Comparison of ENCODE assay signal across 8 cellular contexts in genomic region chr3:15333099-15333956, GRCh38. TPM values are rescaled to one million over a fixed set of nuclear protein-coding genes. Genes with fewer than 3 reads are reported as not detected.
DNase-seq lines count a peak whose midpoint lies in the region; ATAC-seq, FAIRE-seq and TF ChIP-seq lines count a peak whose summit lies in the region.

No MANE protein-coding gene starts in this region.

- H3K4me2 ChIP-seq in BLaER1 (peak overlapping the region; percentile 99), KMS-11 (peak overlapping the region; percentile 29; the same call in 1 of the 2 replicates)

- peaks cover 24% of the 10 kb centered on the region; the same call in 1 of the 2 replicates for H4K20me1 ChIP-seq in BLaER1
- no peaks in the 10 kb centered on the region for H4K20me1 ChIP-seq in KMS-11 (ENCODE audit: insufficient read depth)

- H3K9me3 ChIP-seq in BLaER1 (no peaks in the 10 kb centered on the region), colonic mucosa (no peaks in the 10 kb centered on the region)

- H3K36me3 Mint-ChIP-seq in naive thymus-derived CD8-positive, alpha-beta T cell, result peaks cover 0 to 10% (median 8%) of the 10 kb centered on the region in 3 donors

- H3K9me3 Mint-ChIP-seq in naive thymus-derived CD8-positive, alpha-beta T cell, result no peaks in the 10 kb centered on the region

- H3K27me3 Mint-ChIP-seq in naive thymus-derived CD8-positive, alpha-beta T cell, result no peaks in the 10 kb centered on the region

- peak overlapping the region; percentile 79 for H2AFZ ChIP-seq in KMS-11 (ENCODE audit: low read depth)

- ATAC-seq in naive thymus-derived CD8-positive, alpha-beta T cell, result no peak
- ATAC-seq in HG03159 (IDR thresholded peaks at IDR 0.05; ENCODE audit: unreplicated experiment), result no peak

- H3K4me1 Mint-ChIP-seq in naive thymus-derived CD8-positive, alpha-beta T cell, result peaks cover 11 to 47% (median 41%) of the 10 kb centered on the region in 4 donors

- intact Hi-C loops in colonic mucosa (cut with DNase I), result loop anchor here (5.0 kb wide), 1 partner anchor 66 kb away; no protein-coding TSS in a partner anchor

- H3K4me1 ChIP-seq in BLaER1 (peaks cover 14% of the 10 kb centered on the region), KMS-11 (ENCODE audit: low read depth, poor library complexity, severe bottlenecking) (peaks cover 5% of the 10 kb centered on the region), colonic mucosa (no peaks in the 10 kb centered on the region)

- DNase-seq in colonic mucosa, result no peak
- DNase-seq in naive thymus-derived CD8-positive, alpha-beta T cell, result no peak
- DNase-seq in SW 1271 (lab: John Stamatoyannopoulos, UW), result no peak
- DNase-seq in urothelium cell line (ENCODE audit: low spot score), result no peak
- no peak for DNase-seq in NCI-H82 (lab: John Stamatoyannopoulos, UW)

- TF ChIP-seq CTCF in KMS-11 (conservative IDR thresholded peaks at IDR 0.05; ENCODE audit: low read depth, low read length) (no peak), colonic mucosa (IDR thresholded peaks at IDR 0.05) (no peak)

- H3K36me3 ChIP-seq in BLaER1, result no peaks in the 10 kb centered on the region
- no peaks in the 10 kb centered on the region for H3K36me3 ChIP-seq in KMS-11 (ENCODE audit: insufficient read depth)
- H3K36me3 ChIP-seq in colonic mucosa, result no peaks in the 10 kb centered on the region

- H3K9ac ChIP-seq in BLaER1 (no peak overlapping the region), KMS-11 (no peak overlapping the region), colonic mucosa (ENCODE audit: low read depth in 2 of 2, low read length in 2 of 2) (peak overlapping the region in 1 of 2 donors; percentile 38)

- peak overlapping the region in 5 of 10 donors; percentile 63 to 93 (median 91) for H3K27ac Mint-ChIP-seq in naive thymus-derived CD8-positive, alpha-beta T cell

- no peaks in the 10 kb centered on the region for H3K79me2 ChIP-seq in KMS-11 (ENCODE audit: insufficient read depth, low read depth)

- no peak overlapping the region for H3K27ac ChIP-seq in BLaER1
- no peak overlapping the region for H3K27ac ChIP-seq in KMS-11
- no peak overlapping the region for H3K27ac ChIP-seq in colonic mucosa

- no peak for FAIRE-seq in urothelium cell line (lab: Jason Lieb, UNC)

- H3K27me3 ChIP-seq in BLaER1 (peaks cover 51% of the 10 kb centered on the region), KMS-11 (ENCODE audit: insufficient read depth, low read depth) (no peaks in the 10 kb centered on the region), colonic mucosa (no peaks in the 10 kb centered on the region)

- H3K4me3 ChIP-seq in BLaER1 (peak overlapping the region; percentile 78), KMS-11 (IDR thresholded peaks at IDR 0.05; ENCODE audit: insufficient read depth, low read depth, low read length) (no peak overlapping the region), colonic mucosa (peak overlapping the region; percentile 62)

- peak overlapping the region; percentile 89 to 96 (median 92) for H3K4me3 Mint-ChIP-seq in naive thymus-derived CD8-positive, alpha-beta T cell

- POLR2A ChIA-PET in naive thymus-derived CD8-positive, alpha-beta T cell (lab: Charles Lee), result interaction anchor here (0.6 to 3.5 kb wide), 6 partner anchors 9 to 126 kb away, joined by 3 to 49 read pairs (median 3); no protein-coding TSS in a partner anchor

RNA-seq across cellular contexts. Expression of gene SH3BP5, which starts 0.9 kb away (rescaled TPM):
- total RNA-seq in colonic mucosa, result 1 to 10 TPM; 5.5 to 9.3 TPM
- 1 to 10 TPM; 4.4 to 4.8 TPM for total RNA-seq in naive thymus-derived CD8-positive, alpha-beta T cell
- 10 to 100 TPM; 12.1 to 26.1 (median 13.7) TPM for polyA plus RNA-seq in naive thymus-derived CD8-positive, alpha-beta T cell
